ENCODE assay signal across 35 cellular contexts in the genomic region with DNA sequence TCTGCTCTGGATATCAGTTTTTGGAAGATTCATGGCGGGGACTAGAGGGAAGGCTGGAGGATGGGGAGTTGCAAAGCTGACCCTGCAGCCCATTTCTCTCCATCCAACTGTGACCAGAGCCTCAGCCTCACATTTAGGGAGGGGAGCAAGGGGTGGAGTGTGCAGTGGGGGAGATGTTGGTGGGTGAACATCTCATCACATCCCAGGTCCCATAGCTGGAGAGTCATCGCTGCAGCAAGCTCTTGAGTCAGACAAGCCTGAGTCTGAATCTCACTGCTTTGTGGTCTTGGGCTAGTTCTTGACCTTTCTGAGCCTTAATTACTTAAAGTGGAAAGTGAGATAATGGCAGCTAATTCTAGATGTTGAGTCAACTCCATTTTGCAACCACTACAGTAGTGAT. TPM values are rescaled to one million over a fixed set of nuclear protein-coding genes. Genes with fewer than 3 reads are reported as not detected.
"Had no signal": no experiment of that assay in that cellular context is flagged by ENCODE, and none has a peak within 500 bp of the region (broad histone marks: within the 10 kb centered on the region; RNA-seq: fewer than 3 reads in every experiment).

No MANE protein-coding gene starts in this region.

- ATAC-seq: activated CD8-positive, alpha-beta T cell treated with anti-CD3 and anti-CD28 coated beads for 36 hours; activated T-cell treated with anti-CD3 and anti-CD28 coated beads, Interleukin-2, amount 50 U/mL, for 72 hours had no signal

- H3K27ac Mint-ChIP-seq: activated B cell treated with CpG ODN at 0.5 μM for 24 hours; activated CD4-positive, alpha-beta memory T cell treated with anti-CD3 and anti-CD28 coated beads for 36 hours; activated CD4-positive, alpha-beta T cell treated with anti-CD3 and anti-CD28 coated beads, Interleukin-2, amount 10 ng/mL, durations not matched to agents 24 days and 14 days; activated CD8-positive, alpha-beta T cell treated with anti-CD3 and anti-CD28 coated beads for 36 hours; activated naive CD4-positive, alpha-beta T cell treated with anti-CD3 and anti-CD28 coated beads, Interleukin-2, amount 10 ng/mL, durations not matched to agents 7 days and 5 days; activated naive CD4-positive, alpha-beta T cell treated with anti-CD3 and anti-CD28 coated beads, Interleukin-2, amount 50 U/mL, for 24 hours; activated naive CD8-positive, alpha-beta T cell; activated T-cell treated with anti-CD3 and anti-CD28 coated beads, Interleukin-2, amount 50 U/mL, for 72 hours; activated T-helper 1 cell treated with anti-CD3 and anti-CD28 coated beads, Interleukin-12 subunit alpha, Interleukin-12 subunit beta, Interleukin-2, Interleukin-4 antibody, amounts not matched to agents 30 ng/mL and 10 ng/mL and 1 ng/mL, durations not matched to agents 14 hours and 24 hours and 36 hours; activated T-helper 2 cell treated with anti-CD3 and anti-CD28 coated beads, Interferon-gamma antibody, Interleukin-2, Interleukin-4, amounts not matched to agents 10 μg/mL and 5 μg/mL and 100 μg/mL, durations not matched to agents 14 hours and 24 hours and 36 hours; brain; T-helper 1 cell treated with Interleukin-12 subunit alpha and Interleukin-12 subunit beta and Interleukin-4 antibody, amounts not matched to agents 30 μg/mL and 1 μg/mL, for 36 hours; T-helper 2 cell treated with Interferon-gamma antibody and Interleukin-4, amounts not matched to agents 5 μg/mL and 100 μg/mL, for 36 hours had no signal

- H3K36me3 Mint-ChIP-seq: activated CD4-positive, alpha-beta memory T cell treated with anti-CD3 and anti-CD28 coated beads for 36 hours; activated naive CD4-positive, alpha-beta T cell treated with anti-CD3 and anti-CD28 coated beads, Interleukin-2, amount 10 ng/mL, durations not matched to agents 7 days and 5 days; activated naive CD4-positive, alpha-beta T cell treated with anti-CD3 and anti-CD28 coated beads, Interleukin-2, amount 50 U/mL, for 24 hours; activated naive CD8-positive, alpha-beta T cell; brain had no signal

- H3K9me3 Mint-ChIP-seq: activated B cell treated with CpG ODN at 0.5 μM for 24 hours; activated CD4-positive, alpha-beta memory T cell treated with anti-CD3 and anti-CD28 coated beads for 36 hours; activated CD4-positive, alpha-beta T cell treated with anti-CD3 and anti-CD28 coated beads, Interleukin-2, amount 10 ng/mL, durations not matched to agents 24 days and 14 days; activated CD8-positive, alpha-beta T cell treated with anti-CD3 and anti-CD28 coated beads for 36 hours; activated naive CD4-positive, alpha-beta T cell treated with anti-CD3 and anti-CD28 coated beads, Interleukin-2, amount 10 ng/mL, durations not matched to agents 7 days and 5 days; activated naive CD4-positive, alpha-beta T cell treated with anti-CD3 and anti-CD28 coated beads, Interleukin-2, amount 50 U/mL, for 24 hours; activated T-cell treated with anti-CD3 and anti-CD28 coated beads, Interleukin-2, amount 50 U/mL, for 4 hours; activated T-cell treated with anti-CD3 and anti-CD28 coated beads, Interleukin-2, amount 50 U/mL, for 72 hours; activated T-helper 1 cell treated with anti-CD3 and anti-CD28 coated beads, Interleukin-12 subunit alpha, Interleukin-12 subunit beta, Interleukin-2, Interleukin-4 antibody, amounts not matched to agents 30 ng/mL and 10 ng/mL and 1 ng/mL, durations not matched to agents 14 hours and 24 hours and 36 hours; activated T-helper 2 cell treated with anti-CD3 and anti-CD28 coated beads, Interferon-gamma antibody, Interleukin-2, Interleukin-4, amounts not matched to agents 10 μg/mL and 5 μg/mL and 100 μg/mL, durations not matched to agents 14 hours and 24 hours and 36 hours; T-helper 1 cell treated with Interleukin-12 subunit alpha and Interleukin-12 subunit beta and Interleukin-4 antibody, amounts not matched to agents 30 μg/mL and 1 μg/mL, for 36 hours; T-helper 2 cell treated with Interferon-gamma antibody and Interleukin-4, amounts not matched to agents 5 μg/mL and 100 μg/mL, for 36 hours had no signal

- H3K4me1 Mint-ChIP-seq: activated B cell treated with CpG ODN at 0.5 μM for 24 hours; activated CD4-positive, alpha-beta T cell treated with anti-CD3 and anti-CD28 coated beads, Interleukin-2, amount 10 ng/mL, durations not matched to agents 24 days and 14 days; activated naive CD4-positive, alpha-beta T cell treated with anti-CD3 and anti-CD28 coated beads, Interleukin-2, amount 50 U/mL, for 24 hours; brain had no signal

- DNase-seq: activated B cell treated with CpG ODN at 0.5 μM for 24 hours; activated CD4-positive, alpha-beta memory T cell treated with anti-CD3 and anti-CD28 coated beads for 36 hours; activated CD4-positive, alpha-beta T cell treated with anti-CD3 and anti-CD28 coated beads for 4 hours; activated CD4-positive, alpha-beta T cell treated with anti-CD3 and anti-CD28 coated beads, Interleukin-2, amount 10 ng/mL, durations not matched to agents 24 days and 14 days; activated CD4-positive, alpha-beta T cell treated with anti-CD3 and anti-CD28 coated beads, Interleukin-2, amount 50 U/mL, for 1 hour; activated CD4-positive, alpha-beta T cell treated with anti-CD3 and anti-CD28 coated beads, Interleukin-2, amount 50 U/mL, for 4 hours; activated CD4-positive, CD25-positive, alpha-beta regulatory T cell treated with anti-CD3 and anti-CD28 coated beads, Interleukin-2, amount 50 U/mL, for 72 hours; activated CD8-positive, alpha-beta memory T cell treated with anti-CD3 and anti-CD28 coated beads, Interleukin-2, amount 50 U/mL, for 4 hours; activated CD8-positive, alpha-beta T cell treated with anti-CD3 and anti-CD28 coated beads for 36 hours; activated effector memory CD4-positive, alpha-beta T cell treated with Interleukin-2 at 50 U/mL for 16 hours; activated gamma-delta T cell; activated naive CD4-positive, alpha-beta T cell treated with anti-CD3 and anti-CD28 coated beads, Interleukin-2, amount 10 ng/mL, durations not matched to agents 7 days and 5 days; activated naive CD4-positive, alpha-beta T cell treated with Interleukin-2 at 50 U/mL for 16 hours; activated T-cell treated with anti-CD3 and anti-CD28 coated beads for 4 hours; activated T-cell treated with anti-CD3 and anti-CD28 coated beads, Interleukin-2, amount 50 U/mL, for 1 hour; activated T-cell treated with anti-CD3 and anti-CD28 coated beads, Interleukin-2, amount 50 U/mL, for 4 hours; activated T-cell treated with anti-CD3 and anti-CD28 coated beads, Interleukin-2, amount 50 U/mL, for 72 hours; amygdala; anterior cingulate cortex; central memory CD4-positive, alpha-beta T cell; SW 1271; T-helper 1 cell; T-helper 2 cell; T-helper 9 cell had no signal

- H3K4me3 Mint-ChIP-seq: activated B cell treated with CpG ODN at 0.5 μM for 24 hours; activated CD4-positive, alpha-beta memory T cell treated with anti-CD3 and anti-CD28 coated beads for 36 hours; activated CD4-positive, alpha-beta T cell treated with anti-CD3 and anti-CD28 coated beads, Interleukin-2, amount 10 ng/mL, durations not matched to agents 24 days and 14 days; activated CD8-positive, alpha-beta T cell treated with anti-CD3 and anti-CD28 coated beads for 36 hours; activated naive CD4-positive, alpha-beta T cell treated with anti-CD3 and anti-CD28 coated beads, Interleukin-2, amount 10 ng/mL, durations not matched to agents 7 days and 5 days; activated naive CD4-positive, alpha-beta T cell treated with anti-CD3 and anti-CD28 coated beads, Interleukin-2, amount 50 U/mL, for 24 hours; activated naive CD8-positive, alpha-beta T cell; activated T-cell treated with anti-CD3 and anti-CD28 coated beads, Interleukin-2, amount 50 U/mL, for 4 hours; activated T-cell treated with anti-CD3 and anti-CD28 coated beads, Interleukin-2, amount 50 U/mL, for 72 hours; activated T-helper 1 cell treated with anti-CD3 and anti-CD28 coated beads, Interleukin-12 subunit alpha, Interleukin-12 subunit beta, Interleukin-2, Interleukin-4 antibody, amounts not matched to agents 30 ng/mL and 10 ng/mL and 1 ng/mL, durations not matched to agents 14 hours and 24 hours and 36 hours; brain; T-helper 1 cell treated with Interleukin-12 subunit alpha and Interleukin-12 subunit beta and Interleukin-4 antibody, amounts not matched to agents 30 μg/mL and 1 μg/mL, for 36 hours; T-helper 2 cell treated with Interferon-gamma antibody and Interleukin-4, amounts not matched to agents 5 μg/mL and 100 μg/mL, for 36 hours had no signal

RNA-seq across cellular contexts. Expression of gene LBX1, which starts 36.1 kb away (rescaled TPM):
- total RNA-seq: activated B cell treated with CpG ODN at 0.5 μM for 24 hours; activated CD4-positive, alpha-beta memory T cell treated with anti-CD3 and anti-CD28 coated beads for 36 hours; activated CD4-positive, alpha-beta T cell treated with anti-CD3 and anti-CD28 coated beads, Interleukin-2, amount 10 ng/mL, durations not matched to agents 24 days and 14 days; activated CD8-positive, alpha-beta memory T cell treated with anti-CD3 and anti-CD28 coated beads for 36 hours; activated CD8-positive, alpha-beta T cell treated with anti-CD3 and anti-CD28 coated beads for 36 hours; activated T-cell treated with anti-CD3 and anti-CD28 coated beads, Interleukin-2, amount 50 U/mL, for 4 hours; activated T-cell treated with anti-CD3 and anti-CD28 coated beads, Interleukin-2, amount 50 U/mL, for 72 hours; activated T-helper 1 cell treated with anti-CD3 and anti-CD28 coated beads, Interleukin-12 subunit alpha, Interleukin-12 subunit beta, Interleukin-2, Interleukin-4 antibody, amounts not matched to agents 30 ng/mL and 10 ng/mL and 1 ng/mL, durations not matched to agents 14 hours and 24 hours and 36 hours; activated T-helper 2 cell treated with anti-CD3 and anti-CD28 coated beads, Interferon-gamma antibody, Interleukin-2, Interleukin-4, amounts not matched to agents 10 μg/mL and 5 μg/mL and 100 μg/mL, durations not matched to agents 14 hours and 24 hours and 36 hours; ascending aorta; bronchial epithelial cell; cardiac muscle cell had no signal
